9 cellular contexts compared by ENCODE assay signal in the genomic region with DNA sequence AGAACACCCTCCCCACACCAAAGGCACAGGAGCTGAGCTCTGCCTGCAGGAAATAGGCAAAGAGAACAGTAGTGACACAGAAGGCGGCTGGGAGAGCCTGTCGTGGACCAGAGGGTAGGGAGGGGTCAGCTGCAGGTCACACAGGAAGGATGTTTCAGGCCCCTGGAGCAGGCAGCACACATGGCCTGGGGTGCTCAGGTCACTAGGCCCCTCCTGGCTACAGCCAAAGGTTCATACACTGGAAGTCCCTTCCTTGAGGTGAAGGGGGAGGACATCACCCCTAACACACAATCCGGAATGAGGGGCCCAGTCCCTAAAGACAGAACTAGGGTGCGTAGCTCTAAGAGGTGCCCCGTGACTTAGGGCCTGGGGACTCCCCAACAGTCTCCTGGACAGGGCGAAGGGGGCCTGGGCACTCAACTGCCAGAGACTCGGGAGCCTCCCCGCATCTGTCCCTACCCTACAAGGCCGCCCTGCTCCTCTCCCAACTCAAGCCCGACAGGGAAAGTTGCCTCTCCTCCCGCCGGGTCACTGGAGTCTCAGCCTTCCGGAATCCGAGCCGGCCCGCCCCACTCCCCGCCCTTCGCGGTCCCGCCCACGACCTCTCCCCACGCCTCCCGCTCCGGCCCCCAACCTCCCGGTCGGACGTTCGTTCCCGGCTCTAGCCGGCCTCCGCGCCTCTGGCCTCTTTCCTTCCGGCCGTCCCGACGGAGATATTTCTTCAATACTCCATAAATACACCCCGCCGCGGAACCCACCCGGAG. TPM values are rescaled to one million over a fixed set of nuclear protein-coding genes. Genes with fewer than 3 reads are reported as not detected.
DNase-seq lines count a peak whose midpoint lies in the region; ATAC-seq, FAIRE-seq and TF ChIP-seq lines count a peak whose summit lies in the region.
"Had no signal": no experiment of that assay in that cellular context is flagged by ENCODE, and none has a peak within 500 bp of the region (broad histone marks: within the 10 kb centered on the region; RNA-seq: fewer than 3 reads in every experiment).

A gene (minus strand): TSS at position 541 of the 764 bp plus-strand sequence. CDS start 675 bp downstream, outside the sequence.

- no peaks in the 10 kb centered on the region for H4K20me1 ChIP-seq in OCI-LY1 (ENCODE audit: insufficient read depth, low read length)

- H3K4me1 ChIP-seq in A549, result peaks cover 13% of the 10 kb centered on the region; the same call in 1 of the 3 replicates
- peaks cover 27% of the 10 kb centered on the region for H3K4me1 ChIP-seq in OCI-LY1 (ENCODE audit: insufficient read depth, low read length, severe bottlenecking)
- H3K4me1 ChIP-seq in urinary bladder (ENCODE audit: insufficient read depth), result no peaks in the 10 kb centered on the region

- no peaks in the 10 kb centered on the region for H3F3A ChIP-seq in OCI-LY1 (ENCODE audit: insufficient read depth, low read length)

- H2AFZ ChIP-seq in OCI-LY1 (ENCODE audit: low read length), result no peak within 1 kb of the TSS

- ATAC-seq in A549 (peak; percentile 62 to 84), GM18505 (IDR thresholded peaks at IDR 0.05; ENCODE audit: unreplicated experiment) (no peak)

- H3K4me3 ChIP-seq in A549, result peak within 1 kb of the TSS; percentile 53
- H3K4me3 ChIP-seq in OCI-LY1 (ENCODE audit: low read depth, low read length, poor library complexity, severe bottlenecking), result peak within 1 kb of the TSS; percentile 67
- H3K4me3 ChIP-seq in epithelial cell of proximal tubule (ENCODE audit: low read depth, low read length), result peak within 1 kb of the TSS; percentile 52
- peak within 1 kb of the TSS; percentile 62 for H3K4me3 ChIP-seq in urinary bladder (ENCODE audit: low read depth, low read length)

- peak within 1 kb of the TSS; percentile 63 for H3K9ac ChIP-seq in OCI-LY1 (ENCODE audit: low read length)

- peak; percentile 35 to 38 for DNase-seq in A549 (ENCODE audit: low read depth in 1 of 2, low spot score in 1 of 2)
- DNase-seq in epithelial cell of proximal tubule (ENCODE audit: low read depth), result no peak
- DNase-seq in midbrain (lab: John Stamatoyannopoulos, UW), result peak; percentile 24
- no peak for DNase-seq in KBM-7
- no peak for DNase-seq in inferior parietal cortex (ENCODE audit: extremely low spot score)

- TF ChIP-seq CTCF in A549 (IDR thresholded peaks at IDR 0.05) (no peak), OCI-LY1 (IDR thresholded peaks at IDR 0.05; ENCODE audit: low read length) (no peak), epithelial cell of proximal tubule (conservative IDR thresholded peaks at IDR 0.05; ENCODE audit: low read depth, low read length) (no peak)

- no peaks in the 10 kb centered on the region; the same call in 1 of the 2 replicates for H3K36me3 ChIP-seq in OCI-LY1 (ENCODE audit: insufficient read depth, low read length)
- no peaks in the 10 kb centered on the region for H3K36me3 ChIP-seq in urinary bladder (ENCODE audit: insufficient read depth)

- in situ Hi-C loops in KBM-7 (cut with MboI; ENCODE audit: low pct_unique_long_range_greater_than_20kb, low sequenced_read_pairs), result loop anchor here (25.0 kb wide), 1 partner anchor 561 kb away; no protein-coding TSS in a partner anchor

- no peak for TF ChIP-seq EP300 in A549 (IDR thresholded peaks at IDR 0.05)

- CTCF ChIA-PET in A549 (lab: Yijun Ruan, JAX), result interaction anchor here (1.0 to 10.6 kb wide), 3 partner anchors 11 to 101 kb away, joined by 3 to 209 read pairs (median 3); no protein-coding TSS in a partner anchor

- no peaks in the 10 kb centered on the region; the same call in 1 of the 2 replicates for H3K27me3 ChIP-seq in OCI-LY1 (ENCODE audit: insufficient read depth, low read length)

- POLR2A ChIA-PET in A549 (lab: Yijun Ruan, JAX), result no interaction called here

- H3K9me2 ChIP-seq in OCI-LY1 (ENCODE audit: low read depth, low read length), result no peaks in the 10 kb centered on the region

- H3K27ac ChIP-seq in A549 (peak within 1 kb of the TSS; percentile 64 to 82; a peak in 5 of 6 replicates), OCI-LY1 (ENCODE audit: low read depth, low read length, poor library complexity, severe bottlenecking) (peak within 1 kb of the TSS; percentile 54), urinary bladder (ENCODE audit: low read depth) (peak within 1 kb of the TSS; percentile 88)

- no peaks in the 10 kb centered on the region for H3K9me3 ChIP-seq in A549
- H3K9me3 ChIP-seq in OCI-LY1 (ENCODE audit: low read length), result no peaks in the 10 kb centered on the region

- TF ChIP-seq RAD21 in A549 (conservative IDR thresholded peaks at IDR 0.05 in 1 of 2, IDR thresholded peaks at IDR 0.05 in 1 of 2), result no peak

- H3K79me2 ChIP-seq in OCI-LY1 (ENCODE audit: insufficient read depth, low read length), result no peaks in the 10 kb centered on the region

- FAIRE-seq in A549 (lab: Jason Lieb, UNC), result no peak
- FAIRE-seq: islet of Langerhans had no signal

- TF ChIP-seq POLR2A in A549 (IDR thresholded peaks at IDR 0.05; ENCODE audit: low read length) (peak; percentile 10; the same call in 1 of the 2 replicates), GM18505 (IDR thresholded peaks at IDR 0.05; ENCODE audit: borderline replicate concordance, extremely low read depth, insufficient read depth, insufficient read length) (peak; percentile 55)

- H3K4me2 ChIP-seq in A549 (peak within 1 kb of the TSS; percentile 91), OCI-LY1 (ENCODE audit: low read length) (peak within 1 kb of the TSS; percentile 72)

- 27% methylated on average over 27 of the region's 40 CpGs for WGBS in A549 (ENCODE audit: missing lambda C conversion rate)
- 8% methylated on average over 40 of the region's 40 CpGs for WGBS in urinary bladder

TF ChIP-seq in A549, 52 proteins besides CTCF, POLR2A, EP300 and RAD21:
- no peak for TF ChIP-seq RFX5 (IDR thresholded peaks at IDR 0.05)
- no peak for TF ChIP-seq CHD4 (IDR thresholded peaks at IDR 0.05; ENCODE audit: borderline replicate concordance)
- no peak for TF ChIP-seq FOSB (CRISPR knock-in tag; IDR thresholded peaks at IDR 0.05)
- no peak for TF ChIP-seq FOXS1 (CRISPR knock-in tag; IDR thresholded peaks at IDR 0.05)
- no peak for TF ChIP-seq KDM5A (IDR thresholded peaks at IDR 0.05)
- TF ChIP-seq, protein P1, sequence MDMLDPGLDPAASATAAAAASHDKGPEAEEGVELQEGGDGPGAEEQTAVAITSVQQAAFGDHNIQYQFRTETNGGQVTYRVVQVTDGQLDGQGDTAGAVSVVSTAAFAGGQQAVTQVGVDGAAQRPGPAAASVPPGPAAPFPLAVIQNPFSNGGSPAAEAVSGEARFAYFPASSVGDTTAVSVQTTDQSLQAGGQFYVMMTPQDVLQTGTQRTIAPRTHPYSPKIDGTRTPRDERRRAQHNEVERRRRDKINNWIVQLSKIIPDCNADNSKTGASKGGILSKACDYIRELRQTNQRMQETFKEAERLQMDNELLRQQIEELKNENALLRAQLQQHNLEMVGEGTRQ (IDR thresholded peaks at IDR 0.05), result no peak
- TF ChIP-seq MAZ (IDR thresholded peaks at IDR 0.05; ENCODE audit: borderline replicate concordance, low read depth, low read length), result no peak
- no peak for TF ChIP-seq HEYL (CRISPR knock-in tag; IDR thresholded peaks at IDR 0.05)
- TF ChIP-seq, protein P2, sequence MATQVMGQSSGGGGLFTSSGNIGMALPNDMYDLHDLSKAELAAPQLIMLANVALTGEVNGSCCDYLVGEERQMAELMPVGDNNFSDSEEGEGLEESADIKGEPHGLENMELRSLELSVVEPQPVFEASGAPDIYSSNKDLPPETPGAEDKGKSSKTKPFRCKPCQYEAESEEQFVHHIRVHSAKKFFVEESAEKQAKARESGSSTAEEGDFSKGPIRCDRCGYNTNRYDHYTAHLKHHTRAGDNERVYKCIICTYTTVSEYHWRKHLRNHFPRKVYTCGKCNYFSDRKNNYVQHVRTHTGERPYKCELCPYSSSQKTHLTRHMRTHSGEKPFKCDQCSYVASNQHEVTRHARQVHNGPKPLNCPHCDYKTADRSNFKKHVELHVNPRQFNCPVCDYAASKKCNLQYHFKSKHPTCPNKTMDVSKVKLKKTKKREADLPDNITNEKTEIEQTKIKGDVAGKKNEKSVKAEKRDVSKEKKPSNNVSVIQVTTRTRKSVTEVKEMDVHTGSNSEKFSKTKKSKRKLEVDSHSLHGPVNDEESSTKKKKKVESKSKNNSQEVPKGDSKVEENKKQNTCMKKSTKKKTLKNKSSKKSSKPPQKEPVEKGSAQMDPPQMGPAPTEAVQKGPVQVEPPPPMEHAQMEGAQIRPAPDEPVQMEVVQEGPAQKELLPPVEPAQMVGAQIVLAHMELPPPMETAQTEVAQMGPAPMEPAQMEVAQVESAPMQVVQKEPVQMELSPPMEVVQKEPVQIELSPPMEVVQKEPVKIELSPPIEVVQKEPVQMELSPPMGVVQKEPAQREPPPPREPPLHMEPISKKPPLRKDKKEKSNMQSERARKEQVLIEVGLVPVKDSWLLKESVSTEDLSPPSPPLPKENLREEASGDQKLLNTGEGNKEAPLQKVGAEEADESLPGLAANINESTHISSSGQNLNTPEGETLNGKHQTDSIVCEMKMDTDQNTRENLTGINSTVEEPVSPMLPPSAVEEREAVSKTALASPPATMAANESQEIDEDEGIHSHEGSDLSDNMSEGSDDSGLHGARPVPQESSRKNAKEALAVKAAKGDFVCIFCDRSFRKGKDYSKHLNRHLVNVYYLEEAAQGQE (IDR thresholded peaks at IDR 0.05), result no peak
- no peak for TF ChIP-seq TP53 (CRISPR knock-in tag; IDR thresholded peaks at IDR 0.05)
- TF ChIP-seq, protein P3, sequence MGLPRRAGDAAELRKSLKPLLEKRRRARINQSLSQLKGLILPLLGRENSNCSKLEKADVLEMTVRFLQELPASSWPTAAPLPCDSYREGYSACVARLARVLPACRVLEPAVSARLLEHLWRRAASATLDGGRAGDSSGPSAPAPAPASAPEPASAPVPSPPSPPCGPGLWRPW (IDR thresholded peaks at IDR 0.05), result no peak
- no peak for TF ChIP-seq RCOR1 (IDR thresholded peaks at IDR 0.05; ENCODE audit: low read depth, low read length)
- TF ChIP-seq PHF8 (IDR thresholded peaks at IDR 0.05; ENCODE audit: borderline replicate concordance, low read depth), result no peak
- TF ChIP-seq CHD2 (IDR thresholded peaks at IDR 0.05; ENCODE audit: low read length, partially characterized antibody), result no peak

RNA-seq across cellular contexts. Expression of the gene that starts here (rescaled TPM):
- polyA plus RNA-seq in A549 (2011; rRNA removed) (6.1 and 6.3 TPM in 2 replicates), A549 (2017; fragmentation: RNase III; extraction: RNeasy Plus Mini Kit Qiagen cat#74134 plus additional on column Dnase treatment) (2.3 to 2.9 TPM (median 2.4 TPM) in 3 replicates), urinary bladder (17.7 TPM)
- 2.5 and 2.7 TPM in 2 replicates for polyA plus RNA-seq in A549 (2012; cell fraction: cytosol; rRNA removed)
- 1.9 and 2.0 TPM in 2 replicates for polyA plus RNA-seq in A549 (2012; cell fraction: nucleus; rRNA removed)
- 4.3 and 7.0 TPM in 2 replicates for polyA minus RNA-seq in A549 (2011; rRNA and poly(A)+ RNA removed)
- total RNA-seq in epithelial cell of proximal tubule (17.9 and 18.7 TPM in 2 replicates), urinary bladder (13.9 TPM)

Comparison
In these comparisons a context has a peak if more than half of its experiments do, and no peak if none do; other contexts are left out.
1. DNase-seq: peak in A549 (2 of 2) and midbrain (single experiment); none in epithelial cell of proximal tubule (single experiment), KBM-7 (single experiment) and inferior parietal cortex (single experiment).
2. Peak in every context shown above with its lines, with median percentiles within 50 percentile points of each other: H3K27ac ChIP-seq and H3K4me3 ChIP-seq.